Comparison of ENCODE assay signal across 12 cellular contexts in the genomic region with DNA sequence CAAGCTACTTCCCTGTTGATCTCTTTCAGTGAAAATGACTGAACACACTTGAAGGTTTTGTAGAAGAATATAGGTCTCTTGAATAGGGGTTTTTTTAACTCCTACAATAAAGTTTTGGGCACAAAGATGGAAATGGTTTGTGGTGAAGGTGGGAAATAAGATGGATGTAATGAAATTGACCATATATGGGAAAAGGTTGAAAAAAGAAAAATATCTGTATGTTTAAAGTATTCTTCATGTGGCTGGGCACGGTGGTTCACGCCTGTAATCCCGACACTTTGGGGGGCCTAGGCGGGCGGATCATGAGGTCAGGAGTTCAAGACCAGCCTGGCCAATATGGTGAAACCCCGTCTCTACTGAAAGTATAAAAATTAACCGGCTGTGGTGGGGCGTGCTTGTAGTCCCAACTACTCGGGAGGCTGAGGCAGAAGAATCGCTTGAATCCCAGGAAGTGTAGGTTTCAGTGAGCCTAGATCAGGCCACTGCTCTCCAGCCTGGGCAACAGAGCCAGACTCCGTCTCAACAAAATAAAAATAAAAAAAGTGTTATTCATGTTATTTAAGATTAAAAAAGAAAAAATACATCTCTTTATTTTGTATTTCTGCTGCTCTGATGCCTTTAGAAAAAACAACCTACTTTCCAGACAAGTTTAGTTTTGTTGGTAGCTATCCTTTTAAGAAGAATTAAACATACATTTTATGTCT. TPM values are rescaled to one million over a fixed set of nuclear protein-coding genes. Genes with fewer than 3 reads are reported as not detected.
DNase-seq lines count a peak whose midpoint lies in the region; ATAC-seq, FAIRE-seq and TF ChIP-seq lines count a peak whose summit lies in the region.
"Had no signal": no experiment of that assay in that cellular context is flagged by ENCODE, and none has a peak within 500 bp of the region (broad histone marks: within the 10 kb centered on the region; RNA-seq: fewer than 3 reads in every experiment).

No MANE protein-coding gene starts in this region.

- DNase-seq in activated T-cell treated with anti-CD3 and anti-CD28 coated beads, Interleukin-2, amount 50 U/mL, for 4 hours: no peak
- no peak for DNase-seq in activated T-cell treated with anti-CD3 and anti-CD28 coated beads, Interleukin-2, amount 50 U/mL, for 1 hour
- DNase-seq in LNCaP clone FGC (ENCODE audit: low read depth) (no peak), K562 (ENCODE audit: extremely low read depth in 1 of 4, low spot score in 3 of 4) (no peak), psoas muscle (no peak), germinal center (ENCODE audit: low spot score) (no peak), DMS79 treated with DMSO at 0.1 percent for 48 hours (lab: John Stamatoyannopoulos, UW) (no peak), NCI-H146 treated with DMSO at 0.1 percent for 48 hours (lab: John Stamatoyannopoulos, UW; ENCODE audit: unreplicated experiment) (no peak)
- DNase-seq: kidney, NCI-H1694, transverse colon had no signal

- no peaks in the 10 kb centered on the region for H3K9me3 ChIP-seq in K562 (replicated peaks; ENCODE audit: control insufficient read depth, insufficient read depth, low read depth, low read length)
- no peaks in the 10 kb centered on the region for H3K9me3 ChIP-seq in psoas muscle
- H3K9me3 ChIP-seq: transverse colon had no signal

- no peak for TF ChIP-seq POLR2A in K562 (conservative IDR thresholded peaks at IDR 0.05)

- H4K20me1 ChIP-seq in K562 (replicated peaks; ENCODE audit: control insufficient read depth, insufficient read depth, low read length): peaks cover 13% of the 10 kb centered on the region

- H3K9me1 ChIP-seq in K562 (ENCODE audit: control insufficient read depth, insufficient read depth, low read length): no peaks in the 10 kb centered on the region

- H3K9me3 Mint-ChIP-seq in activated T-cell treated with anti-CD3 and anti-CD28 coated beads, Interleukin-2, amount 50 U/mL, for 4 hours: no peaks in the 10 kb centered on the region

- POLR2A ChIA-PET in K562 (lab: Yijun Ruan, JAX): interaction anchor here (0.6 to 1.2 kb wide), 5 partner anchors 8 to 46 kb away, joined by 3 to 4 read pairs (median 3); no protein-coding TSS in a partner anchor

- no peaks in the 10 kb centered on the region for H3K27me3 ChIP-seq in K562 (ENCODE audit: control insufficient read depth in 2 of 2, insufficient read depth in 2 of 2, low read length in 2 of 2)
- H3K27me3 ChIP-seq in psoas muscle (ENCODE audit: insufficient read depth in 3 of 3, low read length in 2 of 3): no peaks in the 10 kb centered on the region
- H3K27me3 ChIP-seq: transverse colon had no signal

- peaks cover 74% of the 10 kb centered on the region for H3K79me2 ChIP-seq in K562 (ENCODE audit: control insufficient read depth, insufficient read depth, low read length)

- TF ChIP-seq CTCF in LNCaP clone FGC (IDR thresholded peaks at IDR 0.05; ENCODE audit: control insufficient read depth, extremely low read depth, insufficient read depth) (no peak), K562 (IDR thresholded peaks at IDR 0.05 in 2 of 3, conservative IDR thresholded peaks at IDR 0.05 in 1 of 3; ENCODE audit: insufficient read depth in 2 of 3, low read depth in 1 of 3, low read length in 3 of 3) (no peak), psoas muscle (IDR thresholded peaks at IDR 0.05) (no peak)

- BruUV-seq in K562 (replicated peaks; lab: Mats Ljungman, UMichigan): no TSS peak

- peaks cover 3% of the 10 kb centered on the region for H3K36me3 Mint-ChIP-seq in activated T-cell treated with anti-CD3 and anti-CD28 coated beads, Interleukin-2, amount 50 U/mL, for 4 hours (ENCODE audit: insufficient read depth)

- TF ChIP-seq RAD21 in K562 (CRISPR knock-in tag; conservative IDR thresholded peaks at IDR 0.05 in 1 of 2, IDR thresholded peaks at IDR 0.05 in 1 of 2): no peak

- in situ Hi-C loops in K562 (cut with MboI): loop anchor here (10.0 kb wide), 1 partner anchor 371 kb away; a partner anchor contains a TSS

- H3K4me1 ChIP-seq in K562 (replicated peaks in 1 of 2; ENCODE audit: control insufficient read depth in 2 of 2, insufficient read depth in 2 of 2, low read length in 2 of 2): peaks cover 17 to 19% of the 10 kb centered on the region in 2 experiments; a peak in 4 of 5 replicates
- peaks cover 59% of the 10 kb centered on the region for H3K4me1 ChIP-seq in psoas muscle
- H3K4me1 ChIP-seq: parathyroid adenoma had no signal

- H3K27me3 Mint-ChIP-seq in activated T-cell treated with anti-CD3 and anti-CD28 coated beads, Interleukin-2, amount 50 U/mL, for 4 hours (ENCODE audit: low read depth): no peaks in the 10 kb centered on the region

- peak overlapping the region; percentile 75 for H3K4me3 Mint-ChIP-seq in activated T-cell treated with anti-CD3 and anti-CD28 coated beads, Interleukin-2, amount 50 U/mL, for 4 hours

- 12% methylated on average over 11 of the region's 11 CpGs for WGBS in K562 (ENCODE audit: insufficient coverage, low coverage, missing lambda C conversion rate)
- 85 to 90% (median 85%) methylated on average over 11 of the region's 11 CpGs for WGBS in psoas muscle, 3 donors

- peak overlapping the region; percentile 55 to 72; a peak in 3 of 4 replicates for H3K9ac ChIP-seq in K562 (ENCODE audit: insufficient read depth in 1 of 2, low read depth in 2 of 2, low read length in 2 of 2)
- H3K9ac ChIP-seq: parathyroid adenoma had no signal

- CTCF ChIA-PET in K562 (lab: Yijun Ruan, JAX; ENCODE audit: low intra/inter-chr PET ratio): no interaction called here

- H2AFZ ChIP-seq in K562 (ENCODE audit: low read depth, low read length): no peak overlapping the region
- H2AFZ ChIP-seq: parathyroid adenoma had no signal

- H3K36me3 ChIP-seq in K562 (ENCODE audit: control insufficient read depth, insufficient read depth, low read length) (peaks cover 14% of the 10 kb centered on the region; the same call in 2 of the 3 replicates), psoas muscle (ENCODE audit: insufficient read depth in 1 of 2, low read depth in 1 of 2) (no peaks in the 10 kb centered on the region)
- H3K36me3 ChIP-seq: transverse colon had no signal

- no peak for FAIRE-seq in K562 (lab: Jason Lieb, UNC)
- FAIRE-seq: kidney had no signal

- H3K4me1 Mint-ChIP-seq in activated T-cell treated with anti-CD3 and anti-CD28 coated beads, Interleukin-2, amount 50 U/mL, for 4 hours (ENCODE audit: low read depth): peaks cover 45% of the 10 kb centered on the region

- H3K27ac ChIP-seq in K562 (ENCODE audit: extremely low read depth, low read depth, low read length): peak overlapping the region; percentile 32; the same call in 2 of the 3 replicates
- no peak overlapping the region for H3K27ac ChIP-seq in psoas muscle
- H3K27ac ChIP-seq: parathyroid adenoma, transverse colon had no signal

- no peak for ATAC-seq in activated T-cell treated with anti-CD3 and anti-CD28 coated beads, Interleukin-2, amount 50 U/mL, for 4 hours
- ATAC-seq in K562 (no peak), psoas muscle (no peak)

- no peak for TF ChIP-seq EP300 in K562 (IDR thresholded peaks at IDR 0.05; ENCODE audit: low read length)

- H3K4me3 ChIP-seq in LNCaP clone FGC (ENCODE audit: low read depth, low read length): peak overlapping the region; percentile 67; the same call in 1 of the 2 replicates
- H3K4me3 ChIP-seq in K562: peak overlapping the region; percentile 62
- H3K4me3 ChIP-seq in psoas muscle: peak overlapping the region; percentile 69

- H3K4me2 ChIP-seq in K562 (ENCODE audit: insufficient read depth, low read length): peak overlapping the region; percentile 80

- intact Hi-C loops in K562 (cut with micrococcal nuclease): no loop called here
- intact Hi-C loops in psoas muscle (cut with DNase I): no loop called here

RNA-seq across cellular contexts. Expression of a gene that starts 2.2 kb away (rescaled TPM):
- 10 to 100 TPM; 26.3 to 29.1 (median 28.8) TPM for total RNA-seq in activated T-cell treated with anti-CD3 and anti-CD28 coated beads, Interleukin-2, amount 50 U/mL, for 4 hours
- 46.2 and 92.1 TPM in 2 replicates for total RNA-seq in K562 (2011; cell fraction: chromatin; rRNA removed; ENCODE audit: low replicate concordance)
- 28.3 and 32.6 TPM in 2 replicates for total RNA-seq in K562 (2011; cell fraction: nucleolus; rRNA removed)
- 51.2 and 75.7 TPM in 2 replicates for total RNA-seq in K562 (2011; cell fraction: nucleoplasm; rRNA removed)
- total RNA-seq in K562 (2014; rRNA removed) (22.9 and 25.4 TPM in 2 replicates), K562 (2014; rRNA removed; fragmentation: Illumina TruSeq; extraction: Trizol) (42.5 and 48.0 TPM in 2 replicates), K562 (2015; rRNA removed; fragmentation: Illumina TruSeq; extraction: Trizol) (39.7 and 45.4 TPM in 2 replicates), K562 (2021) (24.3 and 29.1 TPM in 2 replicates), psoas muscle (10 to 100 TPM; 11.2 to 14.9 (median 12.8) TPM)
- polyA plus RNA-seq in K562 (2011; rRNA removed) (30.9 and 33.4 TPM in 2 replicates), K562 (2014; fragmentation: Illumina TruSeq; extraction: Trizol) (26.4 and 30.4 TPM in 2 replicates), K562 (2014; fragmentation: Nextera tagmentation; extraction: Ambion mirVana) (1 to 10 TPM; 5.3 to 8.3 TPM), K562 (2014; rRNA removed) (16.3 and 16.5 TPM in 2 replicates), psoas muscle (10 to 100 TPM in 1 of 3 donors, 1 to 10 TPM in 2; 5.7 to 17.0 (median 6.6) TPM)
- polyA plus RNA-seq in K562 (2011; cell fraction: cytosol; rRNA removed): 10.6 and 18.2 TPM in 2 replicates
- polyA plus RNA-seq in K562 (2011; cell fraction: nucleus; rRNA removed): 21.2 and 31.4 TPM in 2 replicates
- polyA plus RNA-seq in K562 (2012): 10.2 and 16.1 TPM in 2 replicates
- 295 and 310 TPM in 2 replicates for polyA minus RNA-seq in K562 (2011; rRNA and poly(A)+ RNA removed)
- polyA minus RNA-seq in K562 (2011; cell fraction: cytosol; rRNA and poly(A)+ RNA removed): 93.9 and 101 TPM in 2 replicates
- 30.7 and 41.7 TPM in 2 replicates for polyA minus RNA-seq in K562 (2011; cell fraction: nucleus; rRNA and poly(A)+ RNA removed)

RNA-seq across cellular contexts. Expression of a gene that starts 23.2 kb away (rescaled TPM):
- 100 to 1,000 TPM; 163 to 178 (median 170) TPM for total RNA-seq in activated T-cell treated with anti-CD3 and anti-CD28 coated beads, Interleukin-2, amount 50 U/mL, for 4 hours
- 168 and 624 TPM in 2 replicates for total RNA-seq in K562 (2011; cell fraction: chromatin; rRNA removed; ENCODE audit: low replicate concordance)
- 53.9 and 70.5 TPM in 2 replicates for total RNA-seq in K562 (2011; cell fraction: nucleolus; rRNA removed)
- 141 and 178 TPM in 2 replicates for total RNA-seq in K562 (2011; cell fraction: nucleoplasm; rRNA removed)
- total RNA-seq in K562 (2014; rRNA removed) (122 and 125 TPM in 2 replicates), K562 (2014; rRNA removed; fragmentation: Illumina TruSeq; extraction: Trizol) (216 and 249 TPM in 2 replicates), K562 (2015; rRNA removed; fragmentation: Illumina TruSeq; extraction: Trizol) (149 and 164 TPM in 2 replicates), K562 (2021) (159 and 162 TPM in 2 replicates), psoas muscle (100 to 1,000 TPM in 3 of 4 donors, 10 to 100 TPM in 1; 93.1 to 133 (median 125) TPM)
- polyA plus RNA-seq in K562 (2011; rRNA removed) (62.2 and 66.8 TPM in 2 replicates), K562 (2014; fragmentation: Illumina TruSeq; extraction: Trizol) (151 and 187 TPM in 2 replicates), K562 (2014; fragmentation: Nextera tagmentation; extraction: Ambion mirVana) (100 to 1,000 TPM; 132 to 135 TPM), K562 (2014; rRNA removed) (111 and 112 TPM in 2 replicates), psoas muscle (10 to 100 TPM; 54.1 to 81.9 (median 78.1) TPM)
- polyA plus RNA-seq in K562 (2011; cell fraction: cytosol; rRNA removed): 15.1 and 43.3 TPM in 2 replicates
- polyA plus RNA-seq in K562 (2011; cell fraction: nucleus; rRNA removed): 63.3 and 92.7 TPM in 2 replicates
- polyA plus RNA-seq in K562 (2012): 152 and 158 TPM in 2 replicates
- 143 and 238 TPM in 2 replicates for polyA minus RNA-seq in K562 (2011; rRNA and poly(A)+ RNA removed)
- 66.3 and 108 TPM in 2 replicates for polyA minus RNA-seq in K562 (2011; cell fraction: cytosol; rRNA and poly(A)+ RNA removed)
- 50.4 and 137 TPM in 2 replicates for polyA minus RNA-seq in K562 (2011; cell fraction: nucleus; rRNA and poly(A)+ RNA removed)
